14 cellular contexts compared by ENCODE assay signal in the genomic region with DNA sequence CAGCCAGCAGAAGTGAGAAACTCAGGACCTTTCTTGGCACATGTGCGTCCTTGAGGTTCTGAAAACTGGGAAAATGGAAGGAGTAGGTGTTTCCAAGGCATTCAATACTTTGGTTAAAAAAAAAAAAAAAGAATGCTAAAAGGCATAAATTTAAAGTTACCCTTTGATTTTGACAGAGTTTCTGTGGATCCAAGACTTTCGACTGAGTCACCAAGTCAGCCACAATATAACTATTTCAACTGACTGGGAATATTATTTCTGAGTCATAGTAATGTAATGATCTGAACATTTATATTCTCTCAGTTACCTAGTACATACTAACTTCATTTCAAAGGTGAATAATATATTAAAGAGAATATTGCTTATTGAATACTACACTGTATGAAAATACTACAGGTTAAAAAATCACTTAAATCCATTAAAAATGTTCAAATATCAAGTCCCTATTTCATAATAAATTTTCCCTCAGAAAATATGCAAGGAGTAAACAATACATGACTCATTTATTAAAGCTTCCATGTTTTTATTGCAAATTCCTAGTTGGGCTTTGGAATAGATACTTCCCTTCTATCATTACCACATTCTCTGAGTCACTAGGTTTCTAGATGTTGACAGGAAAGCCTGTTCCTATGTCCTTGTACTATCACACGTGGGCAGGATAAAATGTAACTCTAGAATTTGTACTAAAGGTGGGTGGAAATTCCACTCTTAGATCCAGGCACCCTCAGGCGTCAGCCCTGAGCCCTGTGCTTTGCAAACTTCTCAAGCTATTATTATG. TPM values are rescaled to one million over a fixed set of nuclear protein-coding genes. Genes with fewer than 3 reads are reported as not detected.
DNase-seq lines count a peak whose midpoint lies in the region; TF ChIP-seq lines count a peak whose summit lies in the region.
"Had no signal": no experiment of that assay in that cellular context is flagged by ENCODE, and none has a peak within 500 bp of the region (broad histone marks: within the 10 kb centered on the region; RNA-seq: fewer than 3 reads in every experiment).

No MANE protein-coding gene starts in this region.

- peaks cover 50% of the 10 kb centered on the region for H3K4me1 Mint-ChIP-seq in HFFc6 (ENCODE audit: low read depth)
- H3K4me1 Mint-ChIP-seq: stimulated activated naive CD8-positive, alpha-beta T cell treated with anti-CD3 and anti-CD28 coated beads, Interleukin-15, amount 100 ng/mL, for 72 hours had no signal

- peak overlapping the region; percentile 84 to 85 for H3K27ac ChIP-seq in tibial artery
- H3K27ac ChIP-seq: heart right ventricle had no signal

- no peak overlapping the region for H3K4me3 ChIP-seq in tibial artery
- H3K4me3 ChIP-seq: ascending aorta, heart right ventricle had no signal

- H3K36me3 Mint-ChIP-seq in HFFc6 (ENCODE audit: low read depth) = peaks cover 12% of the 10 kb centered on the region
- H3K36me3 Mint-ChIP-seq: naive thymus-derived CD4-positive, alpha-beta T cell had no signal

- H3K9me3 ChIP-seq in tibial artery = no peaks in the 10 kb centered on the region
- H3K9me3 ChIP-seq: ascending aorta, heart right ventricle had no signal

- TF ChIP-seq CTCF in HFFc6 (IDR thresholded peaks at IDR 0.05) = no peak
- no peak for TF ChIP-seq CTCF in tibial artery (IDR thresholded peaks at IDR 0.05)

- H3K27me3 Mint-ChIP-seq in HFFc6 (ENCODE audit: insufficient read depth) = no peaks in the 10 kb centered on the region; the same call in 1 of the 2 replicates

- H3K27ac Mint-ChIP-seq in HFFc6 = peak overlapping the region; percentile 79
- H3K27ac Mint-ChIP-seq: naive thymus-derived CD4-positive, alpha-beta T cell; stimulated activated naive CD8-positive, alpha-beta T cell treated with anti-CD3 and anti-CD28 coated beads, Interleukin-15, amount 100 ng/mL, for 72 hours had no signal

- DNase-seq in HFFc6 (peak; percentile 93), astrocyte of the hippocampus (ENCODE audit: low read depth, low spot score) (peak; percentile 76), glomerular visceral epithelial cell (ENCODE audit: extremely low spot score) (peak; percentile 72), tibial artery (no peak), medulla oblongata (ENCODE audit: extremely low spot score) (no peak), activated gamma-delta T cell (lab: John Stamatoyannopoulos, UW) (no peak), midbrain (lab: John Stamatoyannopoulos, UW) (no peak)
- DNase-seq in activated naive CD4-positive, alpha-beta T cell treated with anti-CD3 and anti-CD28 coated beads, Interleukin-2, amount 50 U/mL, for 16 hours = no peak
- DNase-seq: heart right ventricle; naive thymus-derived CD4-positive, alpha-beta T cell; NCI-H748 treated with DMSO at 0.1 percent for 48 hours; stimulated activated naive CD8-positive, alpha-beta T cell treated with anti-CD3 and anti-CD28 coated beads, Interleukin-15, amount 100 ng/mL, for 72 hours; T-helper 9 cell had no signal

- peaks cover 0 to 43% (median 11%) of the 10 kb centered on the region in 4 donors for H3K4me1 ChIP-seq in tibial artery

- no peaks in the 10 kb centered on the region for H3K9me3 Mint-ChIP-seq in HFFc6
- H3K9me3 Mint-ChIP-seq: stimulated activated naive CD8-positive, alpha-beta T cell treated with anti-CD3 and anti-CD28 coated beads, Interleukin-15, amount 100 ng/mL, for 72 hours had no signal

- peak overlapping the region; percentile 97 for H3K4me3 Mint-ChIP-seq in HFFc6
- H3K4me3 Mint-ChIP-seq: naive thymus-derived CD4-positive, alpha-beta T cell; stimulated activated naive CD8-positive, alpha-beta T cell treated with anti-CD3 and anti-CD28 coated beads, Interleukin-15, amount 100 ng/mL, for 72 hours had no signal

- intact Hi-C loops in tibial artery (cut with DNase I; ENCODE audit: low total_unique reads) = loop anchor here (10.0 kb wide), 1 partner anchor 145 kb away; no protein-coding TSS in a partner anchor

- no peaks in the 10 kb centered on the region for H3K36me3 ChIP-seq in tibial artery
- H3K36me3 ChIP-seq: ascending aorta, heart right ventricle had no signal

- H3K27me3 ChIP-seq in tibial artery = no peaks in the 10 kb centered on the region
- H3K27me3 ChIP-seq: ascending aorta had no signal

RNA-seq across cellular contexts. Expression of gene ITGBL1, which starts 2.3 kb away (rescaled TPM):
- total RNA-seq in HFFc6 (2021; fragmentation: NEBNext Ultra II Directional; extraction: Animal tissue kit (Norgen Biotek cat#: 25700)) = 100 to 1,000 TPM in 5 of 6 experiments, 10 to 100 TPM in 1; 92.4 to 114 (median 105) TPM
- total RNA-seq: naive thymus-derived CD4-positive, alpha-beta T cell had no signal

RNA-seq across cellular contexts. Expression of gene NALCN, which starts 33.9 kb away (rescaled TPM):
- 1 to 10 TPM; 4.0 to 6.1 (median 5.0) TPM for total RNA-seq in HFFc6 (2021; fragmentation: NEBNext Ultra II Directional; extraction: Animal tissue kit (Norgen Biotek cat#: 25700))
- total RNA-seq: naive thymus-derived CD4-positive, alpha-beta T cell had no signal

Comparison
In these comparisons a context has a peak if more than half of its experiments do, and no peak if none do; other contexts are left out.
1. DNase-seq: peak in HFFc6 (single experiment), astrocyte of the hippocampus (single experiment) and glomerular visceral epithelial cell (single experiment); none in tibial artery (0 of 2), activated naive CD4-positive, alpha-beta T cell treated with anti-CD3 and anti-CD28 coated beads, Interleukin-2, amount 50 U/mL, for 16 hours (single experiment), medulla oblongata (single experiment), activated gamma-delta T cell (single experiment) and midbrain (single experiment).